In genomic region chr9:89138463-89139390, GRCh38 we compare ENCODE assay signal across 11 cellular contexts. TPM values are rescaled to one million over a fixed set of nuclear protein-coding genes. Genes with fewer than 3 reads are reported as not detected.
DNase-seq lines count a peak whose midpoint lies in the region; ATAC-seq and TF ChIP-seq lines count a peak whose summit lies in the region.
"Had no signal": no experiment of that assay in that cellular context is flagged by ENCODE, and none has a peak within 500 bp of the region (broad histone marks: within the 10 kb centered on the region; RNA-seq: fewer than 3 reads in every experiment).

No MANE protein-coding gene starts in this region.

- H3K4me3 ChIP-seq in mammary epithelial cell (replicated peaks in 1 of 3; ENCODE audit: insufficient read depth in 1 of 3, low read depth in 2 of 3, low read length in 3 of 3): no peak overlapping the region
- no peak overlapping the region for H3K4me3 ChIP-seq in uterus
- H3K4me3 ChIP-seq: thoracic aorta had no signal

- DNase-seq in HT1080 (ENCODE audit: low read depth) (peak; percentile 12), mammary epithelial cell (peak; percentile 65), iris pigment epithelial cell (ENCODE audit: low read depth) (peak; percentile 80), uterus (peak in 1 of 2 donors; percentile 25), Kasumi-1 (lab: John Stamatoyannopoulos, UW) (no peak)
- DNase-seq in activated naive CD4-positive, alpha-beta T cell (lab: John Stamatoyannopoulos, UW): no peak
- DNase-seq: DMS 273 treated with DMSO at 0.1 percent for 48 hours, NCI-H2081, SW 1271 had no signal

- CTCF ChIA-PET in mammary epithelial cell (lab: Charles Lee; ENCODE audit: low non-redundant PET): no interaction called here

- no peak overlapping the region for H3K9ac ChIP-seq in mammary epithelial cell (ENCODE audit: insufficient read depth, low read length)

- ATAC-seq in HG02623 (IDR thresholded peaks at IDR 0.05; ENCODE audit: unreplicated experiment): no peak

- H4K20me1 ChIP-seq in mammary epithelial cell (ENCODE audit: insufficient read depth, low read length): no peaks in the 10 kb centered on the region

- no peak for TF ChIP-seq POLR2A in uterus (IDR thresholded peaks at IDR 0.05)

- no peaks in the 10 kb centered on the region for H3K79me2 ChIP-seq in mammary epithelial cell (ENCODE audit: insufficient read depth, low read length)

- H3K27me3 ChIP-seq in mammary epithelial cell (ENCODE audit: insufficient read depth, low read length): no peaks in the 10 kb centered on the region
- H3K27me3 ChIP-seq in uterus: no peaks in the 10 kb centered on the region

- intact Hi-C loops in mammary epithelial cell (cut with micrococcal nuclease) (no loop called here), uterus (cut with DNase I; ENCODE audit: low total_unique reads) (no loop called here)

- in situ Hi-C loops in mammary epithelial cell (cut with MboI; ENCODE audit: low sequenced_read_pairs in 2 of 2): no loop called here

- H3K36me3 ChIP-seq in mammary epithelial cell (ENCODE audit: insufficient read depth, low read length): no peaks in the 10 kb centered on the region
- H3K36me3 ChIP-seq in uterus: no peaks in the 10 kb centered on the region
- H3K36me3 ChIP-seq: thoracic aorta had no signal

- dilution Hi-C loops in mammary epithelial cell (cut with HindIII; ENCODE audit: low sequenced_read_pairs): no loop called here

- TF ChIP-seq CTCF in mammary epithelial cell (conservative IDR thresholded peaks at IDR 0.05 in 1 of 2, IDR thresholded peaks at IDR 0.05 in 1 of 2; ENCODE audit: extremely low read depth in 1 of 2, insufficient read depth in 1 of 2, low read depth in 1 of 2, low read length in 2 of 2): no peak
- no peak for TF ChIP-seq CTCF in uterus (IDR thresholded peaks at IDR 0.05)

- no peak overlapping the region for H2AFZ ChIP-seq in mammary epithelial cell (ENCODE audit: low read depth, low read length)

- no TSS peak for BruUV-seq in mammary epithelial cell (replicated peaks; lab: Mats Ljungman, UMichigan)

- peaks cover 25% of the 10 kb centered on the region for H3K4me1 ChIP-seq in mammary epithelial cell (ENCODE audit: insufficient read depth, low read length)
- H3K4me1 ChIP-seq in uterus: peaks cover 5% of the 10 kb centered on the region in 2 donors

- 39% methylated on average over 3 of the region's 3 CpGs for WGBS in mammary epithelial cell (ENCODE audit: low coverage, missing lambda C conversion rate)

- H3K9me3 ChIP-seq in mammary epithelial cell (replicated peaks; ENCODE audit: insufficient read depth, low read length) (no peaks in the 10 kb centered on the region), uterus (no peaks in the 10 kb centered on the region)
- H3K9me3 ChIP-seq: thoracic aorta had no signal

- H3K27ac ChIP-seq in mammary epithelial cell (ENCODE audit: insufficient read depth, low read depth, low read length) (peak overlapping the region; percentile 53), uterus (peak overlapping the region; percentile 54 to 63)
- H3K27ac ChIP-seq: thoracic aorta had no signal

- H3K4me2 ChIP-seq in mammary epithelial cell (ENCODE audit: insufficient read depth, low read depth, low read length): peak overlapping the region; percentile 50

RNA-seq across cellular contexts. Expression of gene SHC3, which starts 39.9 kb away (rescaled TPM):
- 0.03 TPM in 2 replicates for total RNA-seq in HT1080 (2014; rRNA removed; shearing (Covaris generic))
- not detected in 2 replicates for polyA plus RNA-seq in HT1080 (2015; cell fraction: cytosol; rRNA removed)
- not detected in 2 replicates for polyA plus RNA-seq in HT1080 (2015; cell fraction: nucleus; rRNA removed)
- under 1 TPM; under 0.01 to 0.09 TPM for total RNA-seq in mammary epithelial cell
- polyA plus RNA-seq in mammary epithelial cell: not detected
- not detected for polyA minus RNA-seq in mammary epithelial cell
- total RNA-seq in uterus: 1 to 10 TPM in 3 of 4 donors, under 1 TPM in 1; 0.51 to 3.5 (median 2.5) TPM

Comparison
In these comparisons a context has a peak if more than half of its experiments do, and no peak if none do; other contexts are left out.
1. DNase-seq: peak in HT1080 (single experiment), mammary epithelial cell (single experiment) and iris pigment epithelial cell (single experiment); none in activated naive CD4-positive, alpha-beta T cell (0 of 4) and Kasumi-1 (0 of 2).